8 cellular contexts compared by ENCODE assay signal in genomic region chr7:44986218-44987053, GRCh38. TPM values are rescaled to one million over a fixed set of nuclear protein-coding genes. Genes with fewer than 3 reads are reported as not detected.
DNase-seq lines count a peak whose midpoint lies in the region; ATAC-seq and TF ChIP-seq lines count a peak whose summit lies in the region.

No MANE protein-coding gene starts in this region.

- peaks cover 55% of the 10 kb centered on the region for H3K4me1 Mint-ChIP-seq in activated CD4-positive, alpha-beta T cell treated with anti-CD3 and anti-CD28 coated beads, Interleukin-2, amount 10 ng/mL, durations not matched to agents 24 days and 14 days

- intact Hi-C loops in activated CD4-positive, alpha-beta T cell treated with anti-CD3 and anti-CD28 coated beads, Interleukin-2, amount 10 ng/mL, durations not matched to agents 24 days and 14 days (cut with micrococcal nuclease), result loop anchor here (1.0 to 5.0 kb wide), 7 partner anchors 9 to 781 kb away; partner anchors contain the start of genes PURB and TBRG4

- H3K36me3 Mint-ChIP-seq in activated CD4-positive, alpha-beta T cell treated with anti-CD3 and anti-CD28 coated beads, Interleukin-2, amount 10 ng/mL, durations not matched to agents 24 days and 14 days (ENCODE audit: low read depth), result peaks cover 50% of the 10 kb centered on the region

- peak overlapping the region; percentile 89 to 92 for H3K27ac ChIP-seq in coronary artery

- H3K9me3 Mint-ChIP-seq in activated CD4-positive, alpha-beta T cell treated with anti-CD3 and anti-CD28 coated beads, Interleukin-2, amount 10 ng/mL, durations not matched to agents 24 days and 14 days, result no peaks in the 10 kb centered on the region

- H3K4me3 ChIP-seq in coronary artery, result peak overlapping the region; percentile 71

- TF ChIP-seq CTCF in coronary artery (IDR thresholded peaks at IDR 0.05), result no peak

- H3K4me3 Mint-ChIP-seq in activated CD4-positive, alpha-beta T cell treated with anti-CD3 and anti-CD28 coated beads, Interleukin-2, amount 10 ng/mL, durations not matched to agents 24 days and 14 days, result peak overlapping the region; percentile 99

- H3K27ac Mint-ChIP-seq in activated CD4-positive, alpha-beta T cell treated with anti-CD3 and anti-CD28 coated beads, Interleukin-2, amount 10 ng/mL, durations not matched to agents 24 days and 14 days, result peak overlapping the region; percentile 99

- H3K27me3 Mint-ChIP-seq in activated CD4-positive, alpha-beta T cell treated with anti-CD3 and anti-CD28 coated beads, Interleukin-2, amount 10 ng/mL, durations not matched to agents 24 days and 14 days, result no peaks in the 10 kb centered on the region

- peak; percentile 77 for ATAC-seq in HG03378 (IDR thresholded peaks at IDR 0.05; ENCODE audit: unreplicated experiment)
- peak; percentile 97 for ATAC-seq in left lobe of liver

- DNase-seq in AML-193 (lab: John Stamatoyannopoulos, UW) (peak; percentile 94), NCI-H524 (lab: John Stamatoyannopoulos, UW) (peak; percentile 74 to 90), coronary artery (ENCODE audit: low spot score) (peak; percentile 96), left lobe of liver (ENCODE audit: low spot score) (peak; percentile 95)
- DNase-seq in activated CD4-positive, alpha-beta T cell treated with anti-CD3 and anti-CD28 coated beads, Interleukin-2, amount 10 ng/mL, durations not matched to agents 24 days and 14 days, result peak; percentile 99
- DNase-seq in stimulated activated CD4-positive, alpha-beta T cell treated with anti-CD3 and anti-CD28 coated beads, Interleukin-2, amount 100 ng/mL, for 24 hours, result peak; percentile 94 to 98

- TF ChIP-seq POLR2A in GM19099 (IDR thresholded peaks at IDR 0.05; ENCODE audit: extremely low read depth, insufficient read length, low read depth), result peak; percentile 99

RNA-seq across cellular contexts. Expression of gene MYO1G, which starts 7.6 kb away (rescaled TPM):
- 283 and 290 TPM in 2 replicates for total RNA-seq in activated CD4-positive, alpha-beta T cell treated with anti-CD3 and anti-CD28 coated beads, Interleukin-2, amount 10 ng/mL, durations not matched to agents 24 days and 14 days
- total RNA-seq in left lobe of liver, result 1.0 TPM

RNA-seq across cellular contexts. Expression of gene CCM2, which starts 13.6 kb away (rescaled TPM):
- total RNA-seq in activated CD4-positive, alpha-beta T cell treated with anti-CD3 and anti-CD28 coated beads, Interleukin-2, amount 10 ng/mL, durations not matched to agents 24 days and 14 days, result 59.2 and 63.1 TPM in 2 replicates
- total RNA-seq in left lobe of liver, result 44.8 TPM

Comparison
In these comparisons a context has a peak if more than half of its experiments do, and no peak if none do; other contexts are left out.
1. Peak in every context shown above with its lines: DNase-seq, ATAC-seq, H3K4me3 ChIP-seq and H3K27ac ChIP-seq.
2. RNA of gene MYO1G, which starts 7.6 kb away (total RNA-seq): 283 to 290 TPM in activated CD4-positive, alpha-beta T cell treated with anti-CD3 and anti-CD28 coated beads, Interleukin-2, amount 10 ng/mL, durations not matched to agents 24 days and 14 days; 1.0 TPM in left lobe of liver (single experiment); every median in the first group is over 100 times any median in the second.